Comparison of ENCODE assay signal across 29 cellular contexts in genomic region chr17:49375544-49375943, GRCh38. TPM values are rescaled to one million over a fixed set of nuclear protein-coding genes. Genes with fewer than 3 reads are reported as not detected.
DNase-seq lines count a peak whose midpoint lies in the region; ATAC-seq, FAIRE-seq and TF ChIP-seq lines count a peak whose summit lies in the region.
"Had no signal": no experiment of that assay in that cellular context is flagged by ENCODE, and none has a peak within 500 bp of the region (broad histone marks: within the 10 kb centered on the region; RNA-seq: fewer than 3 reads in every experiment).

No MANE protein-coding gene starts in this region.

- no peaks in the 10 kb centered on the region for H3K36me3 Mint-ChIP-seq in WTC11
- H3K36me3 Mint-ChIP-seq in natural killer cell: no peaks in the 10 kb centered on the region

- TF ChIP-seq RAD21 in HepG2 (CRISPR knock-in tag; IDR thresholded peaks at IDR 0.05): no peak
- no peak for TF ChIP-seq RAD21 in K562 (CRISPR knock-in tag; conservative IDR thresholded peaks at IDR 0.05 in 1 of 2, IDR thresholded peaks at IDR 0.05 in 1 of 2)

- no peak overlapping the region for H3K4me2 ChIP-seq in HepG2 (ENCODE audit: low read depth, low read length)
- no peak overlapping the region for H3K4me2 ChIP-seq in K562 (ENCODE audit: insufficient read depth, low read length)
- H3K4me2 ChIP-seq: A549, BLaER1 had no signal

- H3K4me1 ChIP-seq in HepG2 (ENCODE audit: insufficient read depth, low read length) (peaks cover 17% of the 10 kb centered on the region), right lobe of liver (peaks cover 0 to 3% (median 0%) of the 10 kb centered on the region in 4 donors), K562 (replicated peaks in 1 of 2; ENCODE audit: control insufficient read depth in 2 of 2, insufficient read depth in 2 of 2, low read length in 2 of 2) (peaks cover 0 to 3% of the 10 kb centered on the region in 2 experiments; a peak in 1 of 5 replicates), sigmoid colon (peaks cover 0 to 11% (median 1%) of the 10 kb centered on the region in 4 donors)
- H3K4me1 ChIP-seq: A549, BE2C had no signal

- no peaks in the 10 kb centered on the region for H3K27me3 Mint-ChIP-seq in WTC11 (ENCODE audit: low read depth)
- H3K27me3 Mint-ChIP-seq in natural killer cell (ENCODE audit: low read depth in 2 of 2): no peaks in the 10 kb centered on the region
- H3K27me3 Mint-ChIP-seq: CD4-positive, alpha-beta memory T cell; CD4-positive, CD25-positive, alpha-beta regulatory T cell had no signal

- TF ChIP-seq POLR2A in HepG2 (IDR thresholded peaks at IDR 0.05; ENCODE audit: insufficient read depth in 1 of 2, low read depth in 2 of 2, low read length in 2 of 2) (no peak), right lobe of liver (IDR thresholded peaks at IDR 0.05) (no peak), K562 (conservative IDR thresholded peaks at IDR 0.05) (no peak), sigmoid colon (IDR thresholded peaks at IDR 0.05) (no peak)

- H3K9ac ChIP-seq in HepG2 (ENCODE audit: insufficient read depth, low read depth, low read length) (no peak overlapping the region), K562 (ENCODE audit: insufficient read depth in 1 of 2, low read depth in 2 of 2, low read length in 2 of 2) (no peak overlapping the region)
- H3K9ac ChIP-seq: BLaER1 had no signal

- H3K27me3 ChIP-seq in HepG2 (ENCODE audit: control insufficient read depth in 1 of 2, insufficient read depth in 2 of 2, low read length in 2 of 2): no peaks in the 10 kb centered on the region; a peak in 1 of 5 replicates
- no peaks in the 10 kb centered on the region for H3K27me3 ChIP-seq in right lobe of liver
- H3K27me3 ChIP-seq in K562 (ENCODE audit: control insufficient read depth in 2 of 2, insufficient read depth in 2 of 2, low read length in 2 of 2): no peaks in the 10 kb centered on the region
- H3K27me3 ChIP-seq in sigmoid colon: no peaks in the 10 kb centered on the region
- H3K27me3 ChIP-seq: BE2C, BLaER1 had no signal

- H3K4me1 Mint-ChIP-seq in WTC11 (peaks cover 43% of the 10 kb centered on the region), natural killer cell (no peaks in the 10 kb centered on the region)

- no peak for TF ChIP-seq EP300 in HepG2 (IDR thresholded peaks at IDR 0.05; ENCODE audit: low read depth in 2 of 2, low read length in 2 of 2)
- no peak for TF ChIP-seq EP300 in HepG2 (CRISPR knock-in tag; IDR thresholded peaks at IDR 0.05; ENCODE audit: borderline replicate concordance)
- no peak for TF ChIP-seq EP300 in K562 (IDR thresholded peaks at IDR 0.05; ENCODE audit: low read length)
- no peak for TF ChIP-seq EP300 in sigmoid colon (IDR thresholded peaks at IDR 0.05)

- H3K79me2 ChIP-seq in HepG2 (ENCODE audit: insufficient read depth, low read length) (no peaks in the 10 kb centered on the region), K562 (ENCODE audit: control insufficient read depth, insufficient read depth, low read length) (no peaks in the 10 kb centered on the region)

- ATAC-seq in HepG2 (no peak), right lobe of liver (no peak), WTC11 (no peak), K562 (no peak), natural killer cell (no peak)
- ATAC-seq: A549, GM12878 had no signal

- DNase-seq in HepG2 (ENCODE audit: low spot score): no peak
- no peak for DNase-seq in right lobe of liver
- DNase-seq in WTC11 (ENCODE audit: low spot score): no peak
- no peak for DNase-seq in K562 (ENCODE audit: extremely low read depth in 1 of 4, low spot score in 3 of 4)
- DNase-seq in sigmoid colon: peak; percentile 0
- no peak for DNase-seq in NCI-H2029 (lab: John Stamatoyannopoulos, UW)
- DNase-seq in T-helper 2 cell: no peak
- DNase-seq in natural killer cell: no peak
- DNase-seq: AML-193; BE2C; C1 segment of cervical spinal cord; CD4-positive, alpha-beta memory T cell; CD4-positive, CD25-positive, alpha-beta regulatory T cell; CD8-positive, alpha-beta memory T cell; COR-L47; DMS 273 treated with DMSO at 0.1 percent for 48 hours; DMS153; DMS53; DMS79; DND-41; EL; GDM1 had no signal

- no peak for FAIRE-seq in HepG2 (lab: Jason Lieb, UNC)
- no peak for FAIRE-seq in K562 (lab: Jason Lieb, UNC)
- FAIRE-seq: A549, GM12878, GM12892, GM18507 had no signal

- in situ Hi-C loops in HepG2 (cut with HindIII; ENCODE audit: extremely low pct_ligation_motif_present, low pct_unique_long_range_greater_than_20kb) (no loop called here), K562 (cut with MboI) (no loop called here)

- TF ChIP-seq CTCF in HepG2 (CRISPR knock-in tag; IDR thresholded peaks at IDR 0.05) (no peak), right lobe of liver (IDR thresholded peaks at IDR 0.05) (no peak), WTC11 (IDR thresholded peaks at IDR 0.05) (no peak), K562 (IDR thresholded peaks at IDR 0.05 in 2 of 3, conservative IDR thresholded peaks at IDR 0.05 in 1 of 3; ENCODE audit: insufficient read depth in 2 of 3, low read depth in 1 of 3, low read length in 3 of 3) (no peak), sigmoid colon (IDR thresholded peaks at IDR 0.05) (no peak), natural killer cell (IDR thresholded peaks at IDR 0.05) (no peak)

- no peaks in the 10 kb centered on the region for H3K9me1 ChIP-seq in K562 (ENCODE audit: control insufficient read depth, insufficient read depth, low read length)

- H3K27ac Mint-ChIP-seq in WTC11 (no peak overlapping the region), natural killer cell (no peak overlapping the region)
- H3K27ac Mint-ChIP-seq: CD14-positive monocyte; CD4-positive, CD25-positive, alpha-beta regulatory T cell had no signal

- no peaks in the 10 kb centered on the region for H4K20me1 ChIP-seq in HepG2 (ENCODE audit: insufficient read depth, low read length)
- no peaks in the 10 kb centered on the region for H4K20me1 ChIP-seq in K562 (replicated peaks; ENCODE audit: control insufficient read depth, insufficient read depth, low read length)
- H4K20me1 ChIP-seq: BLaER1 had no signal

- H3K36me3 ChIP-seq in HepG2 (replicated peaks in 1 of 2; ENCODE audit: control insufficient read depth in 1 of 2, insufficient read depth in 2 of 2, low read length in 2 of 2): no peaks in the 10 kb centered on the region
- no peaks in the 10 kb centered on the region for H3K36me3 ChIP-seq in right lobe of liver
- no peaks in the 10 kb centered on the region for H3K36me3 ChIP-seq in K562 (ENCODE audit: control insufficient read depth, insufficient read depth, low read length)
- H3K36me3 ChIP-seq in sigmoid colon: peaks cover 0 to 2% (median 0%) of the 10 kb centered on the region in 4 donors
- H3K36me3 ChIP-seq: BE2C, BLaER1 had no signal

- H3K4me3 Mint-ChIP-seq in WTC11 (no peak overlapping the region), natural killer cell (no peak overlapping the region)
- H3K4me3 Mint-ChIP-seq: CD14-positive monocyte; CD4-positive, alpha-beta memory T cell; CD4-positive, CD25-positive, alpha-beta regulatory T cell; CD8-positive, alpha-beta memory T cell had no signal

- H2AFZ ChIP-seq in HepG2 (ENCODE audit: low read length) (no peak overlapping the region), K562 (ENCODE audit: low read depth, low read length) (no peak overlapping the region)

- H3K9me3 Mint-ChIP-seq in WTC11: no peaks in the 10 kb centered on the region
- H3K9me3 Mint-ChIP-seq in natural killer cell: no peaks in the 10 kb centered on the region
- H3K9me3 Mint-ChIP-seq: CD4-positive, alpha-beta memory T cell; CD4-positive, CD25-positive, alpha-beta regulatory T cell; CD8-positive, alpha-beta memory T cell had no signal

- BruUV-seq in HepG2 (replicated peaks; lab: Mats Ljungman, UMichigan): no TSS peak
- no TSS peak for BruUV-seq in K562 (replicated peaks; lab: Mats Ljungman, UMichigan)

- 70% methylated on average over 1 of the region's 1 CpG for WGBS in HepG2 (ENCODE audit: low lambda C conversion rate)
- WGBS in right lobe of liver (ENCODE audit: insufficient coverage, low coverage, low lambda C conversion rate, missing lambda C conversion rate): 100% methylated on average over 1 of the region's 1 CpG
- WGBS in K562 (ENCODE audit: insufficient coverage, low coverage, missing lambda C conversion rate): 38% methylated on average over 1 of the region's 1 CpG
- 100% methylated on average over 1 of the region's 1 CpG for WGBS in sigmoid colon, 2 donors

- CTCF ChIA-PET in HepG2 (lab: Yijun Ruan, JAX; ENCODE audit: low intra/inter-chr PET ratio, low total read pairs) (no interaction called here), WTC11 (lab: Charles Lee) (interaction anchor here (0.7 to 2.6 kb wide), 3 partner anchors 12 to 99 kb away, joined by 3 to 19 read pairs (median 3); partner anchors contain the start of gene ZNF652), K562 (lab: Yijun Ruan, JAX; ENCODE audit: low intra/inter-chr PET ratio) (no interaction called here)

- POLR2A ChIA-PET in HepG2 (lab: Yijun Ruan, JAX): no interaction called here
- POLR2A ChIA-PET in WTC11 (lab: Charles Lee): no interaction called here
- POLR2A ChIA-PET in K562 (lab: Yijun Ruan, JAX): no interaction called here

- H3K9me3 ChIP-seq in HepG2 (ENCODE audit: low read length) (no peaks in the 10 kb centered on the region), right lobe of liver (no peaks in the 10 kb centered on the region), K562 (replicated peaks; ENCODE audit: control insufficient read depth, insufficient read depth, low read depth, low read length) (no peaks in the 10 kb centered on the region), sigmoid colon (no peaks in the 10 kb centered on the region)

- no peak overlapping the region for H3K4me3 ChIP-seq in HepG2 (replicated peaks in 1 of 3; ENCODE audit: insufficient read depth in 1 of 3, low read depth in 2 of 3, low read length in 3 of 3)
- H3K4me3 ChIP-seq in right lobe of liver: no peak overlapping the region
- H3K4me3 ChIP-seq in K562: no peak overlapping the region
- no peak overlapping the region for H3K4me3 ChIP-seq in sigmoid colon
- H3K4me3 ChIP-seq: A549, BLaER1, GM12878 had no signal

- intact Hi-C loops in HepG2 (cut with micrococcal nuclease; ENCODE audit: unreplicated experiment) (no loop called here), right lobe of liver (cut with DNase I) (no loop called here), K562 (cut with micrococcal nuclease) (no loop called here), sigmoid colon (cut with DNase I) (no loop called here), natural killer cell (cut with micrococcal nuclease) (no loop called here)

- H3K27ac ChIP-seq in HepG2 (ENCODE audit: extremely low read length, insufficient read depth, low read length): no peak overlapping the region
- no peak overlapping the region for H3K27ac ChIP-seq in right lobe of liver
- no peak overlapping the region for H3K27ac ChIP-seq in K562 (ENCODE audit: extremely low read depth, low read depth, low read length)
- no peak overlapping the region for H3K27ac ChIP-seq in sigmoid colon
- H3K27ac ChIP-seq: 22Rv1, A549, BLaER1 had no signal

RNA-seq across cellular contexts. Expression of gene ZNF652, which starts 13.5 kb away (rescaled TPM):
- 30.2 and 58.2 TPM in 2 replicates for total RNA-seq in HepG2 (2016; rRNA removed; fragmentation: Illumina TruSeq; extraction: Trizol)
- 12.2 and 13.8 TPM in 2 replicates for total RNA-seq in HepG2 (2016; cell fraction: cytosol; rRNA removed; fragmentation: Illumina TruSeq; extraction: Trizol; ENCODE audit: low read depth)
- 28.9 and 51.4 TPM in 2 replicates for total RNA-seq in HepG2 (2016; cell fraction: insoluble cytoplasmic fraction; rRNA removed; fragmentation: Illumina TruSeq; extraction: Trizol)
- total RNA-seq in HepG2 (2016; cell fraction: membrane; rRNA removed; fragmentation: Illumina TruSeq; extraction: Trizol): 22.6 and 24.4 TPM in 2 replicates
- 28.7 and 34.7 TPM in 2 replicates for total RNA-seq in HepG2 (2016; cell fraction: nucleus; rRNA removed; fragmentation: Illumina TruSeq; extraction: Trizol)
- 15.8 and 16.2 TPM in 2 replicates for polyA plus RNA-seq in HepG2 (2011; rRNA removed)
- polyA plus RNA-seq in HepG2 (2011; cell fraction: cytosol; rRNA removed): 8.1 and 11.9 TPM in 2 replicates
- polyA plus RNA-seq in HepG2 (2011; cell fraction: nucleus; rRNA removed): 10.7 and 11.7 TPM in 2 replicates
- 9.9 and 13.6 TPM in 2 replicates for polyA plus RNA-seq in HepG2 (2012)
- 1.9 and 2.2 TPM in 2 replicates for polyA plus RNA-seq in HepG2 (2016; cell fraction: cytosol; fragmentation: Illumina TruSeq; extraction: Trizol; ENCODE audit: low read depth)
- polyA plus RNA-seq in HepG2 (2016; cell fraction: insoluble cytoplasmic fraction; fragmentation: Illumina TruSeq; extraction: Trizol; ENCODE audit: low read depth): 36.1 and 37.0 TPM in 2 replicates
- polyA plus RNA-seq in HepG2 (2016; cell fraction: membrane; fragmentation: Illumina TruSeq; extraction: Trizol; ENCODE audit: low read depth): 8.3 and 8.9 TPM in 2 replicates
- polyA plus RNA-seq in HepG2 (2016; cell fraction: nucleus; fragmentation: Illumina TruSeq; extraction: Trizol; ENCODE audit: insufficient read depth, low read depth): 34.4 and 37.4 TPM in 2 replicates
- 46.7 and 47.2 TPM in 2 replicates for polyA minus RNA-seq in HepG2 (2011; rRNA and poly(A)+ RNA removed; ENCODE audit: low replicate concordance)
- 38.3 and 51.1 TPM in 2 replicates for polyA minus RNA-seq in HepG2 (2011; cell fraction: cytosol; rRNA and poly(A)+ RNA removed)
- polyA minus RNA-seq in HepG2 (2011; cell fraction: nucleus; rRNA and poly(A)+ RNA removed): 32.1 and 40.2 TPM in 2 replicates
- 10 to 100 TPM; 16.9 to 36.8 (median 24.3) TPM for total RNA-seq in right lobe of liver
- total RNA-seq in WTC11 (2021): 40.8 to 46.0 TPM (median 44.2 TPM) in 3 replicates
- total RNA-seq in K562 (2011; cell fraction: chromatin; rRNA removed; ENCODE audit: low replicate concordance): 8.2 and 25.2 TPM in 2 replicates
- 5.3 and 8.6 TPM in 2 replicates for total RNA-seq in K562 (2011; cell fraction: nucleolus; rRNA removed)
- total RNA-seq in K562 (2011; cell fraction: nucleoplasm; rRNA removed): 14.1 and 23.3 TPM in 2 replicates
- total RNA-seq in K562 (2014; rRNA removed): 6.9 and 9.7 TPM in 2 replicates
- 13.0 and 13.1 TPM in 2 replicates for total RNA-seq in K562 (2014; rRNA removed; fragmentation: Illumina TruSeq; extraction: Trizol)
- total RNA-seq in K562 (2015; rRNA removed; fragmentation: Illumina TruSeq; extraction: Trizol): 15.5 and 15.8 TPM in 2 replicates
- total RNA-seq in K562 (2021): 12.9 and 15.2 TPM in 2 replicates
- polyA plus RNA-seq in K562 (2011; rRNA removed): 8.6 and 13.3 TPM in 2 replicates
- polyA plus RNA-seq in K562 (2011; cell fraction: cytosol; rRNA removed): 3.4 and 8.5 TPM in 2 replicates
- 6.3 and 11.5 TPM in 2 replicates for polyA plus RNA-seq in K562 (2011; cell fraction: nucleus; rRNA removed)
- polyA plus RNA-seq in K562 (2012): 3.9 and 4.3 TPM in 2 replicates
- polyA plus RNA-seq in K562 (2014; fragmentation: Illumina TruSeq; extraction: Trizol): 4.8 and 5.2 TPM in 2 replicates
- polyA plus RNA-seq in K562 (2014; fragmentation: Nextera tagmentation; extraction: Ambion mirVana): 1 to 10 TPM; 6.1 to 7.8 TPM
- 4.7 and 5.1 TPM in 2 replicates for polyA plus RNA-seq in K562 (2014; rRNA removed)
- 33.6 and 48.2 TPM in 2 replicates for polyA minus RNA-seq in K562 (2011; rRNA and poly(A)+ RNA removed)
- 17.8 and 20.3 TPM in 2 replicates for polyA minus RNA-seq in K562 (2011; cell fraction: cytosol; rRNA and poly(A)+ RNA removed)
- 4.7 and 12.3 TPM in 2 replicates for polyA minus RNA-seq in K562 (2011; cell fraction: nucleus; rRNA and poly(A)+ RNA removed)
- 100 to 1,000 TPM in 3 of 4 donors, 10 to 100 TPM in 1; 83.1 to 134 (median 114) TPM for total RNA-seq in sigmoid colon
- polyA plus RNA-seq in sigmoid colon: 10 to 100 TPM; 12.9 to 20.2 (median 14.4) TPM
- total RNA-seq in natural killer cell: 10 to 100 TPM; 53.8 to 79.1 (median 73.3) TPM

RNA-seq across cellular contexts. Expression of gene PHB1, which starts 39.1 kb away (rescaled TPM):
- 515 and 623 TPM in 2 replicates for total RNA-seq in HepG2 (2016; rRNA removed; fragmentation: Illumina TruSeq; extraction: Trizol)
- 133 and 145 TPM in 2 replicates for total RNA-seq in HepG2 (2016; cell fraction: cytosol; rRNA removed; fragmentation: Illumina TruSeq; extraction: Trizol; ENCODE audit: low read depth)
- total RNA-seq in HepG2 (2016; cell fraction: insoluble cytoplasmic fraction; rRNA removed; fragmentation: Illumina TruSeq; extraction: Trizol): 510 and 641 TPM in 2 replicates
- 238 and 242 TPM in 2 replicates for total RNA-seq in HepG2 (2016; cell fraction: membrane; rRNA removed; fragmentation: Illumina TruSeq; extraction: Trizol)
- 214 and 243 TPM in 2 replicates for total RNA-seq in HepG2 (2016; cell fraction: nucleus; rRNA removed; fragmentation: Illumina TruSeq; extraction: Trizol)
- polyA plus RNA-seq in HepG2 (2011; rRNA removed): 688 and 721 TPM in 2 replicates
- 568 and 609 TPM in 2 replicates for polyA plus RNA-seq in HepG2 (2011; cell fraction: cytosol; rRNA removed)
- 175 and 197 TPM in 2 replicates for polyA plus RNA-seq in HepG2 (2011; cell fraction: nucleus; rRNA removed)
- 461 and 478 TPM in 2 replicates for polyA plus RNA-seq in HepG2 (2012)
- 175 and 189 TPM in 2 replicates for polyA plus RNA-seq in HepG2 (2016; cell fraction: cytosol; fragmentation: Illumina TruSeq; extraction: Trizol; ENCODE audit: low read depth)
- polyA plus RNA-seq in HepG2 (2016; cell fraction: insoluble cytoplasmic fraction; fragmentation: Illumina TruSeq; extraction: Trizol; ENCODE audit: low read depth): 675 and 689 TPM in 2 replicates
- polyA plus RNA-seq in HepG2 (2016; cell fraction: membrane; fragmentation: Illumina TruSeq; extraction: Trizol; ENCODE audit: low read depth): 218 and 222 TPM in 2 replicates
- 412 and 415 TPM in 2 replicates for polyA plus RNA-seq in HepG2 (2016; cell fraction: nucleus; fragmentation: Illumina TruSeq; extraction: Trizol; ENCODE audit: insufficient read depth, low read depth)
- 950 and 1,090 TPM in 2 replicates for polyA minus RNA-seq in HepG2 (2011; rRNA and poly(A)+ RNA removed; ENCODE audit: low replicate concordance)
- polyA minus RNA-seq in HepG2 (2011; cell fraction: cytosol; rRNA and poly(A)+ RNA removed): 133 and 158 TPM in 2 replicates
- polyA minus RNA-seq in HepG2 (2011; cell fraction: nucleus; rRNA and poly(A)+ RNA removed): 74.5 and 93.1 TPM in 2 replicates
- total RNA-seq in right lobe of liver: 100 to 1,000 TPM in 5 of 6 experiments, 10 to 100 TPM in 1; 88.5 to 131 (median 102) TPM
- 350 to 375 TPM (median 362 TPM) in 3 replicates for total RNA-seq in WTC11 (2021)
- total RNA-seq in K562 (2011; cell fraction: chromatin; rRNA removed; ENCODE audit: low replicate concordance): 85.2 and 139 TPM in 2 replicates
- total RNA-seq in K562 (2011; cell fraction: nucleolus; rRNA removed): 115 and 129 TPM in 2 replicates
- 138 and 143 TPM in 2 replicates for total RNA-seq in K562 (2011; cell fraction: nucleoplasm; rRNA removed)
- total RNA-seq in K562 (2014; rRNA removed): 252 and 320 TPM in 2 replicates
- 307 and 349 TPM in 2 replicates for total RNA-seq in K562 (2014; rRNA removed; fragmentation: Illumina TruSeq; extraction: Trizol)
- 259 and 265 TPM in 2 replicates for total RNA-seq in K562 (2015; rRNA removed; fragmentation: Illumina TruSeq; extraction: Trizol)
- 447 and 460 TPM in 2 replicates for total RNA-seq in K562 (2021)
- 818 and 879 TPM in 2 replicates for polyA plus RNA-seq in K562 (2011; rRNA removed)
- 709 and 767 TPM in 2 replicates for polyA plus RNA-seq in K562 (2011; cell fraction: cytosol; rRNA removed)
- polyA plus RNA-seq in K562 (2011; cell fraction: nucleus; rRNA removed): 244 and 297 TPM in 2 replicates
- 257 and 546 TPM in 2 replicates for polyA plus RNA-seq in K562 (2012)
- 486 and 570 TPM in 2 replicates for polyA plus RNA-seq in K562 (2014; fragmentation: Illumina TruSeq; extraction: Trizol)
- polyA plus RNA-seq in K562 (2014; fragmentation: Nextera tagmentation; extraction: Ambion mirVana): 100 to 1,000 TPM; 191 to 412 TPM
- 322 and 377 TPM in 2 replicates for polyA plus RNA-seq in K562 (2014; rRNA removed)
- polyA minus RNA-seq in K562 (2011; rRNA and poly(A)+ RNA removed): 533 and 763 TPM in 2 replicates
- 146 and 192 TPM in 2 replicates for polyA minus RNA-seq in K562 (2011; cell fraction: cytosol; rRNA and poly(A)+ RNA removed)
- 40.4 and 68.0 TPM in 2 replicates for polyA minus RNA-seq in K562 (2011; cell fraction: nucleus; rRNA and poly(A)+ RNA removed)
- total RNA-seq in sigmoid colon: 100 to 1,000 TPM in 1 of 4 donors, 10 to 100 TPM in 3; 70.9 to 105 (median 94.4) TPM
- polyA plus RNA-seq in sigmoid colon: 100 to 1,000 TPM; 148 to 279 (median 225) TPM
- total RNA-seq in natural killer cell: 10 to 100 TPM; 49.6 to 66.2 (median 60.3) TPM

Comparison
In these comparisons a context has a peak if more than half of its experiments do, and no peak if none do; other contexts are left out.
1. Of the 241 proteins assayed by ChIP-seq in both HepG2 and K562: peak only in HepG2: none; only in K562: none; in both: ZNF121; in neither: 240.